Comparison of ENCODE assay signal across 25 cellular contexts in the genomic region with DNA sequence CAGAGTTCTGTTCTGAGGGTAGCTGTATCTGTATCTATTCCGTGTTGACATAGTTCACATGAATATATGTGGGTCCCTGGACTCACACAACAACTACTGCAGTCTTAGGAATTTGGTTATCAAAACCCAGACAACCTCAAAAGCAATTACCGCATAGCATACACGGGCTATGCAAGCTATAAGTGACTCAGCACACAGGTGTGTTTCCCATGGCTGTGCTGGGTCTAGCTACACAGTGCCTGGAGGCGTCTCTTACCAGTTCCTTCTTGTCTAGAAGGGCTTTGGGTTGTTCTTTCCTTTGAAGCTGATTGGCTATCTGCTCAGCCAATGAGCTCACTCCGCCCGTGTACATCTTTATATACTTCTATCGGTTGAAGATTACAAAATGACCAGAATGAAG.
DNase-seq lines count a peak whose midpoint lies in the region; ATAC-seq and TF ChIP-seq lines count a peak whose summit lies in the region.
"Had no signal": no experiment of that assay in that cellular context is flagged by ENCODE, and none has a peak within 500 bp of the region (broad histone marks: within the 10 kb centered on the region; RNA-seq: fewer than 3 reads in every experiment).

No MANE protein-coding gene starts in this region.

- no peaks in the 10 kb centered on the region for H3K9me3 ChIP-seq in psoas muscle
- H3K9me3 ChIP-seq: ovary, tibial artery had no signal

- 87 to 90% (median 89%) methylated on average over 7 of the region's 7 CpGs for WGBS in psoas muscle, 3 donors

- H3K27ac ChIP-seq in psoas muscle, result peak overlapping the region; percentile 36
- H3K27ac ChIP-seq: ovary, tibial artery had no signal

- TF ChIP-seq CTCF in epithelial cell of esophagus (IDR thresholded peaks at IDR 0.05; ENCODE audit: insufficient read depth, low read depth, low read length, missing control alignments) (no peak), psoas muscle (IDR thresholded peaks at IDR 0.05) (no peak)

- peaks cover 5 to 66% of the 10 kb centered on the region in 2 donors for H3K36me3 ChIP-seq in psoas muscle (ENCODE audit: insufficient read depth in 1 of 2, low read depth in 1 of 2)
- H3K36me3 ChIP-seq: ovary had no signal

- intact Hi-C loops in psoas muscle (cut with DNase I), result no loop called here

- H3K27ac Mint-ChIP-seq in T-cell, result no peak overlapping the region
- H3K27ac Mint-ChIP-seq: activated naive CD4-positive, alpha-beta T cell treated with anti-CD3 and anti-CD28 coated beads, Interleukin-2, amount 50 U/mL, for 72 hours; activated T-helper 1 cell treated with anti-CD3 and anti-CD28 coated beads, Interleukin-12 subunit alpha, Interleukin-12 subunit beta, Interleukin-2, Interleukin-4 antibody, amounts not matched to agents 30 ng/mL and 10 ng/mL and 1 ng/mL, durations not matched to agents 14 hours and 24 hours and 36 hours; CD4-positive, alpha-beta T cell; natural killer cell treated with Interleukin-12 subunit alpha and Interleukin-12 subunit beta and Interleukin-15 and Interleukin-18, amount 100 ng/mL, for 72 hours had no signal

- peaks cover 50% of the 10 kb centered on the region for H3K36me3 Mint-ChIP-seq in T-cell
- H3K36me3 Mint-ChIP-seq: activated naive CD4-positive, alpha-beta T cell treated with anti-CD3 and anti-CD28 coated beads, Interleukin-2, amount 50 U/mL, for 72 hours had no signal

- peaks cover 3 to 4% (median 3%) of the 10 kb centered on the region in 3 donors for H3K4me1 Mint-ChIP-seq in T-cell

- no peaks in the 10 kb centered on the region for H3K9me3 Mint-ChIP-seq in T-cell
- H3K9me3 Mint-ChIP-seq: activated naive CD4-positive, alpha-beta T cell treated with anti-CD3 and anti-CD28 coated beads, Interleukin-2, amount 50 U/mL, for 72 hours; activated T-helper 1 cell treated with anti-CD3 and anti-CD28 coated beads, Interleukin-12 subunit alpha, Interleukin-12 subunit beta, Interleukin-2, Interleukin-4 antibody, amounts not matched to agents 30 ng/mL and 10 ng/mL and 1 ng/mL, durations not matched to agents 14 hours and 24 hours and 36 hours; brain; CD4-positive, alpha-beta T cell; natural killer cell treated with Interleukin-12 subunit alpha and Interleukin-12 subunit beta and Interleukin-15 and Interleukin-18, amount 100 ng/mL, for 72 hours had no signal

- no peak overlapping the region for H3K4me3 ChIP-seq in epithelial cell of esophagus (ENCODE audit: low read length)
- no peak overlapping the region for H3K4me3 ChIP-seq in psoas muscle
- H3K4me3 ChIP-seq: ovary, tibial artery had no signal

- POLR2A ChIA-PET in T-cell (lab: Charles Lee), result no interaction called here

- DNase-seq in Daoy (ENCODE audit: low read depth) (peak; percentile 40), RPMI7951 (ENCODE audit: low read depth) (peak; percentile 18), epithelial cell of esophagus (ENCODE audit: low read depth) (peak; percentile 97), psoas muscle (peak in 1 of 2 donors; percentile 5), NCI-H446 treated with DMSO at 0.1 percent for 48 hours (lab: John Stamatoyannopoulos, UW) (no peak), dermis blood vessel endothelial cell (no peak), T-cell (no peak), cerebellar cortex (ENCODE audit: low spot score) (no peak)
- DNase-seq: activated CD4-positive, CD25-positive, alpha-beta regulatory T cell treated with anti-CD3 and anti-CD28 coated beads, Interleukin-2, amount 50 U/mL, for 72 hours; CD4-positive, alpha-beta T cell; DND-41; foreskin melanocyte; Karpas-422; NCI-H1092; NCI-H1930; NCI-H510A; stimulated activated naive CD4-positive, alpha-beta T cell; tibial artery had no signal

- no peak for ATAC-seq in psoas muscle
- no peak for ATAC-seq in T-cell (replicated peaks in 1 of 4)
- ATAC-seq: HCT116; left colon; natural killer cell treated with Interleukin-12 subunit alpha and Interleukin-12 subunit beta and Interleukin-15 and Interleukin-18, amount 100 ng/mL, for 72 hours had no signal

- no peaks in the 10 kb centered on the region for H3K27me3 Mint-ChIP-seq in T-cell
- H3K27me3 Mint-ChIP-seq: brain; CD4-positive, alpha-beta T cell; natural killer cell treated with Interleukin-12 subunit alpha and Interleukin-12 subunit beta and Interleukin-15 and Interleukin-18, amount 100 ng/mL, for 72 hours had no signal

- no peaks in the 10 kb centered on the region for H3K27me3 ChIP-seq in psoas muscle (ENCODE audit: insufficient read depth in 3 of 3, low read length in 2 of 3)
- H3K27me3 ChIP-seq: ovary, tibial artery had no signal

- CTCF ChIA-PET in T-cell (lab: Charles Lee), result no interaction called here

- H3K4me3 Mint-ChIP-seq in T-cell, result no peak overlapping the region
- H3K4me3 Mint-ChIP-seq: activated T-helper 1 cell treated with anti-CD3 and anti-CD28 coated beads, Interleukin-12 subunit alpha, Interleukin-12 subunit beta, Interleukin-2, Interleukin-4 antibody, amounts not matched to agents 30 ng/mL and 10 ng/mL and 1 ng/mL, durations not matched to agents 14 hours and 24 hours and 36 hours; brain; CD4-positive, alpha-beta T cell; natural killer cell treated with Interleukin-12 subunit alpha and Interleukin-12 subunit beta and Interleukin-15 and Interleukin-18, amount 100 ng/mL, for 72 hours had no signal

- peaks cover 10% of the 10 kb centered on the region for H3K4me1 ChIP-seq in psoas muscle

Comparison
In these comparisons a context has a peak if more than half of its experiments do, and no peak if none do; other contexts are left out.
1. DNase-seq: peak in Daoy (single experiment), RPMI7951 (single experiment) and epithelial cell of esophagus (single experiment); none in NCI-H446 treated with DMSO at 0.1 percent for 48 hours (single experiment), dermis blood vessel endothelial cell (single experiment), T-cell (0 of 34) and cerebellar cortex (single experiment).